ENCODE assay signal across 8 cellular contexts in genomic region chr2:38959938-38960608, GRCh38.
DNase-seq lines count a peak whose midpoint lies in the region; ATAC-seq and TF ChIP-seq lines count a peak whose summit lies in the region.

No MANE protein-coding gene starts in this region.

- no peak overlapping the region for H3K9ac ChIP-seq in muscle layer of colon (ENCODE audit: low read length)

- ATAC-seq in HG03159 (IDR thresholded peaks at IDR 0.05; ENCODE audit: unreplicated experiment) (peak; percentile 79), GM18907 (IDR thresholded peaks at IDR 0.05; ENCODE audit: unreplicated experiment) (no peak)

- no peaks in the 10 kb centered on the region for H3K9me3 ChIP-seq in muscle layer of colon (ENCODE audit: low read length)

- peaks cover 4% of the 10 kb centered on the region for H3K4me1 ChIP-seq in muscle layer of colon (ENCODE audit: insufficient read depth, low read length)

- H3K4me3 ChIP-seq in GM12864 (ENCODE audit: low read depth, low read length) = peak overlapping the region; percentile 16; the same call in 1 of the 2 replicates
- H3K4me3 ChIP-seq in muscle layer of colon (ENCODE audit: low read depth in 1 of 2, low read length in 2 of 2) = peak overlapping the region; percentile 45 to 51

- no peak for TF ChIP-seq POLR2A in erythroblast (IDR thresholded peaks at IDR 0.05; ENCODE audit: low read length)

- DNase-seq in GM12864 (ENCODE audit: low read depth) = no peak
- DNase-seq in activated T-cell treated with anti-CD3 and anti-CD28 coated beads for 24 hours (ENCODE audit: low read depth) = peak; percentile 58
- peak; percentile 91 to 92 for DNase-seq in erythroblast (lab: John Stamatoyannopoulos, UW)
- DNase-seq in stimulated activated CD8-positive, alpha-beta memory T cell treated with anti-CD3 and anti-CD28 coated beads, Interleukin-4, amount 100 ng/mL, for 24 hours (ENCODE audit: low read depth) = peak; percentile 62
- no peak for DNase-seq in NCI-H2227 (lab: John Stamatoyannopoulos, UW; ENCODE audit: unreplicated experiment)

- no peaks in the 10 kb centered on the region for H3K36me3 ChIP-seq in muscle layer of colon (ENCODE audit: insufficient read depth, low read length)

- H3K27ac ChIP-seq in muscle layer of colon (ENCODE audit: low read depth, low read length) = no peak overlapping the region

- no peaks in the 10 kb centered on the region for H3K27me3 ChIP-seq in muscle layer of colon (ENCODE audit: control insufficient read depth in 1 of 2, insufficient read depth in 2 of 2, low read length in 2 of 2)

- TF ChIP-seq CTCF in GM12864 (IDR thresholded peaks at IDR 0.05; ENCODE audit: low read depth, low read length, missing control alignments) = no peak

Comparison
In these comparisons a context has a peak if more than half of its experiments do, and no peak if none do; other contexts are left out.
1. DNase-seq: peak in activated T-cell treated with anti-CD3 and anti-CD28 coated beads for 24 hours (single experiment), erythroblast (2 of 2) and stimulated activated CD8-positive, alpha-beta memory T cell treated with anti-CD3 and anti-CD28 coated beads, Interleukin-4, amount 100 ng/mL, for 24 hours (single experiment); none in GM12864 (single experiment) and NCI-H2227 (single experiment).